Comparison of ENCODE assay signal across 8 cellular contexts in genomic region chr10:84613336-84614021, GRCh38.
A peak's percentile ranks its signal among the peaks of the same experiment; 100 is the strongest.
DNase-seq lines count a peak whose midpoint lies in the region; ATAC-seq and TF ChIP-seq lines count a peak whose summit lies in the region.

No MANE protein-coding gene starts in this region.

- ATAC-seq in GM21360 (IDR thresholded peaks at IDR 0.05; ENCODE audit: unreplicated experiment) (peak; percentile 69), HG02571 (IDR thresholded peaks at IDR 0.05; ENCODE audit: unreplicated experiment) (no peak)

- H3K9me3 Mint-ChIP-seq in Calu3 (ENCODE audit: low read depth, unreplicated experiment): no peaks in the 10 kb centered on the region

- H3K27me3 Mint-ChIP-seq in Calu3 (ENCODE audit: unreplicated experiment): peaks cover 48% of the 10 kb centered on the region

- no TSS peak for BruUV-seq in Calu3 (replicated peaks; lab: Mats Ljungman, UMichigan)

- H3K4me1 Mint-ChIP-seq in Calu3 (ENCODE audit: low read depth, unreplicated experiment): no peaks in the 10 kb centered on the region

- intact Hi-C loops in Calu3 (cut with micrococcal nuclease; ENCODE audit: unreplicated experiment): loop anchor here (1.0 kb wide), 2 partner anchors 103 to 130 kb away; no protein-coding TSS in a partner anchor

- TF ChIP-seq CTCF in Calu3 (IDR thresholded peaks at IDR 0.05; ENCODE audit: unreplicated experiment): peak; percentile 44

- no peak overlapping the region for H3K27ac Mint-ChIP-seq in Calu3 (ENCODE audit: unreplicated experiment)

- no peaks in the 10 kb centered on the region for H3K36me3 Mint-ChIP-seq in Calu3 (ENCODE audit: insufficient read depth, unreplicated experiment)

- H3K4me3 Mint-ChIP-seq in Calu3 (ENCODE audit: low read depth, unreplicated experiment): no peak overlapping the region

- CTCF ChIA-PET in Calu3 (lab: Charles Lee): interaction anchor here (1.0 to 1.5 kb wide), 6 partner anchors 19 to 207 kb away, joined by 3 to 8 read pairs (median 5); no protein-coding TSS in a partner anchor

- DNase-seq in Calu3 (peak; percentile 56), M059J (ENCODE audit: low read depth) (peak; percentile 33), SW480 (ENCODE audit: low spot score) (peak; percentile 73), iPS-NIHi11 (ENCODE audit: low spot score) (peak; percentile 73), UCSD-AML1 (lab: John Stamatoyannopoulos, UW; ENCODE audit: unreplicated experiment) (no peak), T1000 (lab: John Stamatoyannopoulos, UW) (no peak)

Comparison
In these comparisons a context has a peak if more than half of its experiments do, and no peak if none do; other contexts are left out.
1. DNase-seq: peak in Calu3 (single experiment), M059J (single experiment), SW480 (single experiment) and iPS-NIHi11 (single experiment); none in UCSD-AML1 (single experiment) and T1000 (single experiment).